ENCODE assay signal across 31 cellular contexts in the genomic region with DNA sequence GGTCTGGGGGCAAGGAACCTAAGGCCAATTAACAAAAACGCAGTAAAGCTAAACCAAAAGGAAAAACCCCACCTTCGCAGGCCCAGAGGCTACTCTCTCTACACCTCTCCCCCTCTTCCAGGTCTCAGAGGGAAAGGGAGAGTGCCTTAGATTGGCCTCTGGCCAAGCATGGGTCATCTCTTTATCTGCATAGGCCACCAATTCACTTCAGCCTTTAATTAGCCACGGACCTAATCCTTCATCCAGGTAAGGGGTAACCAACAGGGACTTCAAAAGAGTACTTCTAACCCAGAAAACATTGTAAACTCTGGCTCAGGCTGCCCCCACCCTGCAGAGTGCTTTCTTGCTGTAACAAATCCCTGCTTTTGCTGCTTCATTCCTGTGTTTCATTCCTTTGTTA. TPM values are rescaled to one million over a fixed set of nuclear protein-coding genes. Genes with fewer than 3 reads are reported as not detected.
"Had no signal": no experiment of that assay in that cellular context is flagged by ENCODE, and none has a peak within 500 bp of the region (broad histone marks: within the 10 kb centered on the region; RNA-seq: fewer than 3 reads in every experiment).

No MANE protein-coding gene starts in this region.

- H3K27ac ChIP-seq: adrenal gland had no signal

- H3K36me3 Mint-ChIP-seq: activated naive CD4-positive, alpha-beta T cell treated with anti-CD3 and anti-CD28 coated beads, Interleukin-2, amount 50 U/mL, for 24 hours; activated naive CD8-positive, alpha-beta T cell treated with anti-CD3 and anti-CD28 coated beads, Interleukin-2, amount 10 ng/mL, durations not matched to agents 7 days and 5 days; brain; WTC11 had no signal

- H3K4me1 ChIP-seq: adrenal gland had no signal

- DNase-seq: activated CD4-positive, alpha-beta T cell treated with anti-CD3 and anti-CD28 coated beads for 36 hours; activated CD4-positive, alpha-beta T cell treated with anti-CD3 and anti-CD28 coated beads, Interleukin-2, amount 10 ng/mL, durations not matched to agents 7 days and 5 days; activated CD4-positive, alpha-beta T cell treated with anti-CD3 and anti-CD28 coated beads, Interleukin-2, amount 50 U/mL, for 48 hours; activated CD8-positive, alpha-beta T cell treated with anti-CD3 and anti-CD28 coated beads, Interleukin-2, amount 10 ng/mL, durations not matched to agents 7 days and 5 days; activated gamma-delta T cell; activated naive CD4-positive, alpha-beta T cell treated with Interleukin-2 at 50 U/mL for 16 hours; activated naive CD8-positive, alpha-beta T cell treated with anti-CD3 and anti-CD28 coated beads, Interleukin-2, amount 10 ng/mL, durations not matched to agents 7 days and 5 days; activated T-cell treated with anti-CD3 and anti-CD28 coated beads, Interleukin-2, amount 50 U/mL, for 24 hours; adrenal gland; caudate nucleus; cerebellar nuclear complex; NCI-H1105; NCI-H1436; NCI-H1694; NCI-H2029; NCI-H2107; NCI-H2171; NCI-H2227 treated with DMSO at 0.1 percent for 48 hours; NCI-H446; NCI-H510A treated with DMSO at 0.1 percent for 48 hours; NCI-H526 treated with DMSO at 0.1 percent for 48 hours; NCI-H82; Right ventricle myocardium superior had no signal

- H3K9me3 ChIP-seq: adrenal gland had no signal

- H3K4me1 Mint-ChIP-seq: activated CD4-positive, alpha-beta T cell treated with anti-CD3 and anti-CD28 coated beads for 36 hours; activated CD4-positive, alpha-beta T cell treated with anti-CD3 and anti-CD28 coated beads, Interleukin-2, amount 10 ng/mL, durations not matched to agents 7 days and 5 days; activated naive CD4-positive, alpha-beta T cell treated with anti-CD3 and anti-CD28 coated beads, Interleukin-2, amount 50 U/mL, for 24 hours; activated naive CD8-positive, alpha-beta T cell treated with anti-CD3 and anti-CD28 coated beads, Interleukin-2, amount 10 ng/mL, durations not matched to agents 7 days and 5 days; brain had no signal

- H3K27me3 Mint-ChIP-seq: activated CD4-positive, alpha-beta T cell treated with anti-CD3 and anti-CD28 coated beads for 36 hours; activated naive CD4-positive, alpha-beta T cell treated with anti-CD3 and anti-CD28 coated beads, Interleukin-2, amount 50 U/mL, for 24 hours; activated T-cell treated with anti-CD3 and anti-CD28 coated beads, Interleukin-2, amount 50 U/mL, for 24 hours had no signal

- H3K27me3 ChIP-seq: adrenal gland had no signal

- H3K9me3 Mint-ChIP-seq: activated CD4-positive, alpha-beta T cell treated with anti-CD3 and anti-CD28 coated beads, Interleukin-2, amount 10 ng/mL, durations not matched to agents 7 days and 5 days; activated naive CD4-positive, alpha-beta T cell treated with anti-CD3 and anti-CD28 coated beads, Interleukin-2, amount 50 U/mL, for 24 hours; activated naive CD8-positive, alpha-beta T cell treated with anti-CD3 and anti-CD28 coated beads, Interleukin-2, amount 10 ng/mL, durations not matched to agents 7 days and 5 days; activated T-cell treated with anti-CD3 and anti-CD28 coated beads, Interleukin-2, amount 50 U/mL, for 24 hours; activated T-helper 2 cell treated with anti-CD3 and anti-CD28 coated beads, Interferon-gamma antibody, Interleukin-2, Interleukin-4, amounts not matched to agents 10 μg/mL and 5 μg/mL and 100 μg/mL, durations not matched to agents 14 hours and 24 hours and 36 hours; brain; T-helper 1 cell treated with Interleukin-12 subunit alpha and Interleukin-12 subunit beta and Interleukin-4 antibody, amounts not matched to agents 30 μg/mL and 1 μg/mL, for 36 hours; T-helper 2 cell treated with Interferon-gamma antibody and Interleukin-4, amounts not matched to agents 5 μg/mL and 100 μg/mL, for 36 hours; WTC11 had no signal

- H3K4me3 Mint-ChIP-seq: activated CD4-positive, alpha-beta T cell treated with anti-CD3 and anti-CD28 coated beads for 36 hours; activated CD4-positive, alpha-beta T cell treated with anti-CD3 and anti-CD28 coated beads, Interleukin-2, amount 10 ng/mL, durations not matched to agents 7 days and 5 days; activated CD8-positive, alpha-beta T cell treated with anti-CD3 and anti-CD28 coated beads, Interleukin-2, amount 10 ng/mL, durations not matched to agents 7 days and 5 days; activated naive CD4-positive, alpha-beta T cell treated with anti-CD3 and anti-CD28 coated beads, Interleukin-2, amount 50 U/mL, for 24 hours; activated naive CD8-positive, alpha-beta T cell treated with anti-CD3 and anti-CD28 coated beads, Interleukin-2, amount 10 ng/mL, durations not matched to agents 7 days and 5 days; activated T-cell treated with anti-CD3 and anti-CD28 coated beads, Interleukin-2, amount 50 U/mL, for 24 hours; brain; T-helper 1 cell treated with Interleukin-12 subunit alpha and Interleukin-12 subunit beta and Interleukin-4 antibody, amounts not matched to agents 30 μg/mL and 1 μg/mL, for 36 hours; T-helper 2 cell treated with Interferon-gamma antibody and Interleukin-4, amounts not matched to agents 5 μg/mL and 100 μg/mL, for 36 hours; WTC11 had no signal

- H3K27ac Mint-ChIP-seq: activated CD4-positive, alpha-beta T cell treated with anti-CD3 and anti-CD28 coated beads for 36 hours; activated CD4-positive, alpha-beta T cell treated with anti-CD3 and anti-CD28 coated beads, Interleukin-2, amount 10 ng/mL, durations not matched to agents 7 days and 5 days; activated CD8-positive, alpha-beta T cell treated with anti-CD3 and anti-CD28 coated beads, Interleukin-2, amount 10 ng/mL, durations not matched to agents 7 days and 5 days; activated naive CD4-positive, alpha-beta T cell treated with anti-CD3 and anti-CD28 coated beads, Interleukin-2, amount 50 U/mL, for 24 hours; activated naive CD8-positive, alpha-beta T cell treated with anti-CD3 and anti-CD28 coated beads, Interleukin-2, amount 10 ng/mL, durations not matched to agents 7 days and 5 days; activated T-cell treated with anti-CD3 and anti-CD28 coated beads, Interleukin-2, amount 50 U/mL, for 24 hours; activated T-helper 2 cell treated with anti-CD3 and anti-CD28 coated beads, Interferon-gamma antibody, Interleukin-2, Interleukin-4, amounts not matched to agents 10 μg/mL and 5 μg/mL and 100 μg/mL, durations not matched to agents 14 hours and 24 hours and 36 hours; brain; T-helper 1 cell treated with Interleukin-12 subunit alpha and Interleukin-12 subunit beta and Interleukin-4 antibody, amounts not matched to agents 30 μg/mL and 1 μg/mL, for 36 hours; T-helper 2 cell treated with Interferon-gamma antibody and Interleukin-4, amounts not matched to agents 5 μg/mL and 100 μg/mL, for 36 hours; WTC11 had no signal

RNA-seq across cellular contexts. Expression of gene VSTM5, which starts 9.4 kb away (rescaled TPM):
- total RNA-seq: activated CD4-positive, alpha-beta T cell treated with anti-CD3 and anti-CD28 coated beads for 36 hours; activated CD4-positive, alpha-beta T cell treated with anti-CD3 and anti-CD28 coated beads, Interleukin-2, amount 10 ng/mL, durations not matched to agents 7 days and 5 days; activated CD8-positive, alpha-beta T cell treated with anti-CD3 and anti-CD28 coated beads, Interleukin-2, amount 10 ng/mL, durations not matched to agents 7 days and 5 days; activated naive CD8-positive, alpha-beta T cell treated with anti-CD3 and anti-CD28 coated beads, Interleukin-2, amount 10 ng/mL, durations not matched to agents 7 days and 5 days; activated T-helper 2 cell treated with anti-CD3 and anti-CD28 coated beads, Interferon-gamma antibody, Interleukin-2, Interleukin-4, amounts not matched to agents 10 μg/mL and 5 μg/mL and 100 μg/mL, durations not matched to agents 14 hours and 24 hours and 36 hours; M059J; OCI-LY7; Right ventricle myocardium superior had no signal
